Comparison of ENCODE assay signal across 27 cellular contexts in genomic region chr5:9953691-9954090, GRCh38.
"Had no signal": no experiment of that assay in that cellular context is flagged by ENCODE, and none has a peak within 500 bp of the region (broad histone marks: within the 10 kb centered on the region; RNA-seq: fewer than 3 reads in every experiment).

No MANE protein-coding gene starts in this region.

- H3K27ac ChIP-seq: brain microvascular endothelial cell, epithelial cell of prostate, esophagus squamous epithelium, gastroesophageal sphincter, heart right ventricle, WERI-Rb-1 had no signal

- H3K4me1 ChIP-seq: esophagus squamous epithelium, gastroesophageal sphincter, heart right ventricle had no signal

- DNase-seq: activated B cell treated with CpG ODN at 0.5 μM for 24 hours; activated CD4-positive, alpha-beta T cell treated with anti-CD3 and anti-CD28 coated beads for 48 hours; activated CD4-positive, alpha-beta T cell treated with anti-CD3 and anti-CD28 coated beads, Interleukin-2, amount 50 U/mL, for 1 hour; activated CD4-positive, alpha-beta T cell treated with anti-CD3 and anti-CD28 coated beads, Interleukin-2, amount 50 U/mL, for 48 hours; activated CD8-positive, alpha-beta memory T cell treated with anti-CD3 and anti-CD28 coated beads for 24 hours; activated CD8-positive, alpha-beta T cell treated with anti-CD3 and anti-CD28 coated beads for 36 hours; activated effector memory CD4-positive, alpha-beta T cell treated with Interleukin-2 at 50 U/mL for 16 hours; activated gamma-delta T cell treated with Interleukin-2 at 50 U/mL for 16 hours; activated naive CD4-positive, alpha-beta T cell treated with anti-CD3 and anti-CD28 coated beads, Interleukin-2, amount 50 U/mL, for 16 hours; activated naive CD4-positive, alpha-beta T cell treated with Interleukin-2 at 50 U/mL for 16 hours; activated T-cell treated with anti-CD3 and anti-CD28 coated beads, Interleukin-2, amount 50 U/mL, for 4 hours; amniotic stem cell; anterior cingulate cortex; brain microvascular endothelial cell; caudate nucleus; cortex of kidney; dermis blood vessel endothelial cell; effector CD4-positive, alpha-beta T cell; effector memory CD8-positive, alpha-beta T cell; esophagus squamous epithelium; foreskin melanocyte; heart right ventricle; T-helper 17 cell; T1000; WERI-Rb-1 had no signal

- H3K27me3 ChIP-seq: brain microvascular endothelial cell, gastroesophageal sphincter had no signal

- H3K4me3 ChIP-seq: esophagus squamous epithelium, gastroesophageal sphincter, heart right ventricle had no signal

- H3K36me3 ChIP-seq: brain microvascular endothelial cell, esophagus squamous epithelium, gastroesophageal sphincter, heart right ventricle, WERI-Rb-1 had no signal
